ENCODE assay signal across 8 cellular contexts in genomic region chr1:207499573-207499972, GRCh38. TPM values are rescaled to one million over a fixed set of nuclear protein-coding genes. Genes with fewer than 3 reads are reported as not detected.
A peak's percentile ranks its signal among the peaks of the same experiment; 100 is the strongest.
DNase-seq lines count a peak whose midpoint lies in the region; ATAC-seq lines count a peak whose summit lies in the region.

No MANE protein-coding gene starts in this region.

- peak; percentile 35 for DNase-seq in DMS 273 treated with DMSO at 0.1 percent for 48 hours (lab: John Stamatoyannopoulos, UW)
- peak; percentile 77 for DNase-seq in NCI-H460 (ENCODE audit: extremely low read depth, low read depth)
- DNase-seq in caudate nucleus (lab: John Stamatoyannopoulos, UW) = peak in 52 of 61 donors; percentile 2 to 99 (median 44)
- peak; percentile 27 for DNase-seq in kidney glomerular epithelial cell (lab: John Stamatoyannopoulos, UW)
- DNase-seq in stimulated activated CD4-positive, alpha-beta T cell treated with anti-CD3 and anti-CD28 coated beads, Interleukin-2, amount 100 ng/mL, for 4 hours (ENCODE audit: low read depth) = peak; percentile 44

- ATAC-seq in HG03066 (IDR thresholded peaks at IDR 0.05; ENCODE audit: low read depth, unreplicated experiment) (peak; percentile 46), GM21381 (IDR thresholded peaks at IDR 0.05; ENCODE audit: unreplicated experiment) (no peak)
- peak; percentile 59 to 63 for ATAC-seq in activated CD4-positive, CD25-positive, alpha-beta regulatory T cell treated with anti-CD3 and anti-CD28 coated beads, Interleukin-2, amount 50 U/mL, for 24 hours

- H3K27ac ChIP-seq in caudate nucleus (ENCODE audit: low read depth, low read length) = no peak overlapping the region

RNA-seq across cellular contexts. Expression of gene CR1, which starts 3.6 kb away (rescaled TPM):
- total RNA-seq in NCI-H460 (2014; rRNA removed; shearing (Covaris generic)) = not detected in 2 replicates
- polyA plus RNA-seq in NCI-H460 (2014; cell fraction: nucleus; rRNA removed) = not detected in 2 replicates

RNA-seq across cellular contexts. Expression of gene CR2, which starts 45.4 kb away (rescaled TPM):
- 0.17 TPM in 1 of 2 replicates, not detected in the other for total RNA-seq in NCI-H460 (2014; rRNA removed; shearing (Covaris generic))
- polyA plus RNA-seq in NCI-H460 (2014; cell fraction: nucleus; rRNA removed) = not detected in 2 replicates

Comparison
In these comparisons a context has a peak if more than half of its experiments do, and no peak if none do; other contexts are left out.
1. DNase-seq: peak in every context shown above with its lines; median percentile 77 in NCI-H460; 44 in stimulated activated CD4-positive, alpha-beta T cell treated with anti-CD3 and anti-CD28 coated beads, Interleukin-2, amount 100 ng/mL, for 4 hours; 44 in caudate nucleus; 35 in DMS 273 treated with DMSO at 0.1 percent for 48 hours; 27 in kidney glomerular epithelial cell.